ENCODE assay signal across 16 cellular contexts in genomic region chr18:33826151-33826550, GRCh38.
"Had no signal": no experiment of that assay in that cellular context is flagged by ENCODE, and none has a peak within 500 bp of the region (broad histone marks: within the 10 kb centered on the region; RNA-seq: fewer than 3 reads in every experiment).

No MANE protein-coding gene starts in this region.

- ATAC-seq: natural killer cell; stimulated activated naive B cell treated with anti-CD40 and anti-IgM and Interleukin-4, amounts not matched to agents 10 μg/mL and 1 μg/mL and 100 μg/mL, for 72 hours had no signal

- H3K9me3 ChIP-seq: neutrophil, thyroid gland, uterus had no signal

- H3K27ac ChIP-seq: neutrophil, thyroid gland, uterus had no signal

- H3K27me3 ChIP-seq: thyroid gland, uterus had no signal

- H3K4me1 ChIP-seq: thyroid gland, uterus had no signal

- H3K36me3 ChIP-seq: neutrophil, thyroid gland, uterus had no signal

- H3K4me3 ChIP-seq: thyroid gland, uterus had no signal

- DNase-seq: activated CD4-positive, alpha-beta T cell treated with anti-CD3 and anti-CD28 coated beads, Interleukin-2, amount 10 ng/mL, durations not matched to agents 7 days and 5 days; activated naive CD4-positive, alpha-beta T cell treated with Interleukin-2 at 50 U/mL for 16 hours; cortex of kidney; effector CD8-positive, alpha-beta T cell; foreskin fibroblast; glutamatergic neuron; hypothalamus; kidney; mesendoderm; natural killer cell; retina; stimulated activated CD4-positive, alpha-beta T cell treated with anti-CD3 and anti-CD28 coated beads, Interleukin-2, amount 100 ng/mL, for 48 hours; stimulated activated naive B cell treated with anti-CD40 and anti-IgM and Interleukin-4, amounts not matched to agents 10 μg/mL and 1 μg/mL and 100 μg/mL, for 72 hours; thyroid gland; uterus had no signal
